In the genomic region with DNA sequence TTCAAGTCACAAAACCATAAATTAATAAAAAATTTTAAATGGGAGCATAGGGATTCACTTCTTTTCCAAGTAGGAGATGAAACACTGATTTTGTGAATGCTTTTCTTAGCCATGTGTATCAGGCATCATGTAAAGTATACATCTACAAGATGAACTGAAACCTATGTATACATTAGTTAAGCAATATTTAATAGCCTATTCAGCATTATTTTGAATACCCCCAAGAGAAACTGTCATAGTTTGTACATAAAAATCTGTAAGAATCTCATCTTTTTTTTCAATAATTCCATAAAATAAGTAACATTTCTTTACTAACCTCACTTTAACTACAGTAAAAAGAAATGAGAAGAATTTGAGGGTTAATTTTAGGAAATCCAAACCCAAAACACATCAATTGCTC, we compare ENCODE assay signal across 21 cellular contexts.
DNase-seq lines count a peak whose midpoint lies in the region; ATAC-seq, FAIRE-seq and TF ChIP-seq lines count a peak whose summit lies in the region.
"Had no signal": no experiment of that assay in that cellular context is flagged by ENCODE, and none has a peak within 500 bp of the region (broad histone marks: within the 10 kb centered on the region; RNA-seq: fewer than 3 reads in every experiment).

No MANE protein-coding gene starts in this region.

- no peak overlapping the region for H2AK9ac ChIP-seq in IMR-90 (replicated peaks; ENCODE audit: low read depth, low read length, poor library complexity)

- TF ChIP-seq CTCF in HepG2 (CRISPR knock-in tag; IDR thresholded peaks at IDR 0.05) (no peak), right lobe of liver (IDR thresholded peaks at IDR 0.05) (no peak), IMR-90 (conservative IDR thresholded peaks at IDR 0.05; ENCODE audit: low read depth, low read length) (no peak), K562 (IDR thresholded peaks at IDR 0.05 in 2 of 3, conservative IDR thresholded peaks at IDR 0.05 in 1 of 3; ENCODE audit: insufficient read depth in 2 of 3, low read depth in 1 of 3, low read length in 3 of 3) (no peak)

- H2AFZ ChIP-seq in HepG2 (ENCODE audit: low read length): no peak overlapping the region
- no peak overlapping the region for H2AFZ ChIP-seq in IMR-90 (replicated peaks; ENCODE audit: low read length, poor library complexity)
- H2AFZ ChIP-seq in K562 (ENCODE audit: low read depth, low read length): no peak overlapping the region

- TF ChIP-seq POLR2A in HepG2 (IDR thresholded peaks at IDR 0.05; ENCODE audit: insufficient read depth in 1 of 2, low read depth in 2 of 2, low read length in 2 of 2): no peak
- no peak for TF ChIP-seq POLR2A in right lobe of liver (IDR thresholded peaks at IDR 0.05)
- no peak for TF ChIP-seq POLR2A in IMR-90 (IDR thresholded peaks at IDR 0.05; ENCODE audit: low read depth, low read length)
- no peak for TF ChIP-seq POLR2A in K562 (conservative IDR thresholded peaks at IDR 0.05)

- H3K14ac ChIP-seq in IMR-90 (replicated peaks; ENCODE audit: low read depth, low read length): no peak overlapping the region

- no peaks in the 10 kb centered on the region for H3K9me1 ChIP-seq in IMR-90 (ENCODE audit: insufficient read depth, low read length)
- H3K9me1 ChIP-seq in K562 (ENCODE audit: control insufficient read depth, insufficient read depth, low read length): no peaks in the 10 kb centered on the region

- no peaks in the 10 kb centered on the region for H3K27me3 ChIP-seq in HepG2 (ENCODE audit: control insufficient read depth in 1 of 2, insufficient read depth in 2 of 2, low read length in 2 of 2)
- no peaks in the 10 kb centered on the region for H3K27me3 ChIP-seq in right lobe of liver
- H3K27me3 ChIP-seq in IMR-90 (ENCODE audit: control insufficient read depth, insufficient read depth, low read length): no peaks in the 10 kb centered on the region
- no peaks in the 10 kb centered on the region for H3K27me3 ChIP-seq in K562 (ENCODE audit: control insufficient read depth in 2 of 2, insufficient read depth in 2 of 2, low read length in 2 of 2)
- H3K27me3 ChIP-seq: BE2C, BLaER1 had no signal

- FAIRE-seq in HepG2 (lab: Jason Lieb, UNC) (no peak), K562 (lab: Jason Lieb, UNC) (no peak)
- FAIRE-seq: G401.6, GM12891, GM19239 had no signal

- no peaks in the 10 kb centered on the region for H3K9me3 ChIP-seq in HepG2 (ENCODE audit: low read length)
- H3K9me3 ChIP-seq in right lobe of liver: no peaks in the 10 kb centered on the region
- H3K9me3 ChIP-seq in IMR-90 (ENCODE audit: control insufficient read depth, insufficient read depth, low read length): no peaks in the 10 kb centered on the region
- no peaks in the 10 kb centered on the region for H3K9me3 ChIP-seq in K562 (replicated peaks; ENCODE audit: control insufficient read depth, insufficient read depth, low read depth, low read length)
- H3K9me3 ChIP-seq: BE2C, BLaER1 had no signal

- POLR2A ChIA-PET in HepG2 (lab: Yijun Ruan, JAX): no interaction called here
- POLR2A ChIA-PET in IMR-90 (lab: Charles Lee; ENCODE audit: unreplicated experiment): no interaction called here
- POLR2A ChIA-PET in K562 (lab: Yijun Ruan, JAX): no interaction called here

- no peak overlapping the region for H3K23ac ChIP-seq in IMR-90 (ENCODE audit: low read depth, low read length)

- H3K4me3 ChIP-seq in HepG2 (replicated peaks in 1 of 3; ENCODE audit: insufficient read depth in 1 of 3, low read depth in 2 of 3, low read length in 3 of 3) (no peak overlapping the region), right lobe of liver (no peak overlapping the region), IMR-90 (ENCODE audit: insufficient read depth, low read depth, low read length) (no peak overlapping the region), K562 (no peak overlapping the region)
- H3K4me3 ChIP-seq: BLaER1 had no signal

- H3K27ac ChIP-seq in HepG2 (ENCODE audit: extremely low read length, insufficient read depth, low read length): no peak overlapping the region
- H3K27ac ChIP-seq in right lobe of liver: no peak overlapping the region
- no peak overlapping the region for H3K27ac ChIP-seq in IMR-90 (ENCODE audit: insufficient read depth, low read length)
- H3K27ac ChIP-seq in K562 (ENCODE audit: extremely low read depth, low read depth, low read length): no peak overlapping the region
- H3K27ac ChIP-seq: 22Rv1, BLaER1 had no signal

- no peak overlapping the region for H2BK20ac ChIP-seq in IMR-90 (ENCODE audit: low read depth, low read length)

- no peak overlapping the region for H2AK5ac ChIP-seq in IMR-90 (ENCODE audit: low read depth, low read length)

- no peaks in the 10 kb centered on the region for H3K79me1 ChIP-seq in IMR-90 (ENCODE audit: low read depth in 1 of 2, low read length in 2 of 2)

- dilution Hi-C loops in IMR-90 (cut with HindIII; ENCODE audit: low sequenced_read_pairs, unreplicated experiment): no loop called here

- H4K91ac ChIP-seq in IMR-90 (ENCODE audit: insufficient read depth, low read depth, low read length): no peak overlapping the region

- H3K4me2 ChIP-seq in HepG2 (ENCODE audit: low read depth, low read length) (no peak overlapping the region), IMR-90 (ENCODE audit: low read depth, low read length) (no peak overlapping the region), K562 (ENCODE audit: insufficient read depth, low read length) (no peak overlapping the region)

- H2BK5ac ChIP-seq in IMR-90 (ENCODE audit: low read depth, low read length, poor library complexity, severe bottlenecking): no peak overlapping the region

- DNase-seq in HepG2 (ENCODE audit: low spot score) (no peak), right lobe of liver (no peak), IMR-90 (no peak), K562 (ENCODE audit: extremely low read depth in 1 of 4, low spot score in 3 of 4) (no peak), NCI-H2029 (lab: John Stamatoyannopoulos, UW) (no peak), epidermal melanocyte (ENCODE audit: insufficient read length, low spot score) (no peak), midbrain (lab: John Stamatoyannopoulos, UW) (no peak)
- DNase-seq: ACHN; BE2C; C1 segment of cervical spinal cord; CD4-positive, alpha-beta memory T cell; CD4-positive, CD25-positive, alpha-beta regulatory T cell; CD8-positive, alpha-beta memory T cell; COR-L47; DMS79 treated with DMSO at 0.1 percent for 48 hours; GF-D8 had no signal

- no peak overlapping the region for H2BK120ac ChIP-seq in IMR-90 (ENCODE audit: low read depth, low read length)

- H3K36me3 ChIP-seq in HepG2 (replicated peaks in 1 of 2; ENCODE audit: control insufficient read depth in 1 of 2, insufficient read depth in 2 of 2, low read length in 2 of 2) (no peaks in the 10 kb centered on the region), right lobe of liver (no peaks in the 10 kb centered on the region), IMR-90 (ENCODE audit: control insufficient read depth, insufficient read depth, low read length) (no peaks in the 10 kb centered on the region), K562 (ENCODE audit: control insufficient read depth, insufficient read depth, low read length) (no peaks in the 10 kb centered on the region)
- H3K36me3 ChIP-seq: BE2C, BLaER1 had no signal

- no peak overlapping the region for H3K4ac ChIP-seq in IMR-90 (ENCODE audit: low read depth, low read length)

- ATAC-seq in HepG2 (no peak), right lobe of liver (no peak), IMR-90 (ENCODE audit: low read depth) (no peak), K562 (no peak)

- in situ Hi-C loops in HepG2 (cut with HindIII; ENCODE audit: extremely low pct_ligation_motif_present, low pct_unique_long_range_greater_than_20kb): no loop called here
- in situ Hi-C loops in IMR-90 (cut with MboI; ENCODE audit: low sequenced_read_pairs): no loop called here
- in situ Hi-C loops in K562 (cut with MboI): no loop called here

- H2BK15ac ChIP-seq in IMR-90 (ENCODE audit: low read depth, low read length): no peak overlapping the region

- CTCF ChIA-PET in HepG2 (lab: Yijun Ruan, JAX; ENCODE audit: low intra/inter-chr PET ratio, low total read pairs) (no interaction called here), IMR-90 (lab: Yijun Ruan, JAX) (no interaction called here), K562 (lab: Yijun Ruan, JAX; ENCODE audit: low intra/inter-chr PET ratio) (no interaction called here)

- TF ChIP-seq EP300 in HepG2 (IDR thresholded peaks at IDR 0.05; ENCODE audit: low read depth in 2 of 2, low read length in 2 of 2) (no peak), HepG2 (CRISPR knock-in tag; IDR thresholded peaks at IDR 0.05; ENCODE audit: borderline replicate concordance) (no peak), K562 (IDR thresholded peaks at IDR 0.05; ENCODE audit: low read length) (no peak)

- intact Hi-C loops in HepG2 (cut with micrococcal nuclease; ENCODE audit: unreplicated experiment): no loop called here
- intact Hi-C loops in right lobe of liver (cut with DNase I): no loop called here
- intact Hi-C loops in IMR-90 (cut with micrococcal nuclease): no loop called here
- intact Hi-C loops in K562 (cut with micrococcal nuclease): no loop called here

- no peak overlapping the region for H4K8ac ChIP-seq in IMR-90 (ENCODE audit: low read depth in 2 of 2, low read length in 2 of 2)

- TF ChIP-seq RAD21 in HepG2 (CRISPR knock-in tag; IDR thresholded peaks at IDR 0.05) (no peak), IMR-90 (IDR thresholded peaks at IDR 0.05; ENCODE audit: low read length) (no peak), K562 (CRISPR knock-in tag; conservative IDR thresholded peaks at IDR 0.05 in 1 of 2, IDR thresholded peaks at IDR 0.05 in 1 of 2) (no peak)

- H4K20me1 ChIP-seq in HepG2 (ENCODE audit: insufficient read depth, low read length) (no peaks in the 10 kb centered on the region), IMR-90 (ENCODE audit: insufficient read depth, low read length) (no peaks in the 10 kb centered on the region), K562 (replicated peaks; ENCODE audit: control insufficient read depth, insufficient read depth, low read length) (no peaks in the 10 kb centered on the region)
- H4K20me1 ChIP-seq: BLaER1 had no signal

- no TSS peak for BruUV-seq in HepG2 (replicated peaks; lab: Mats Ljungman, UMichigan)
- no TSS peak for BruUV-seq in IMR-90 (replicated peaks; lab: Mats Ljungman, UMichigan)
- no TSS peak for BruUV-seq in K562 (replicated peaks; lab: Mats Ljungman, UMichigan)

- no peak overlapping the region for H3K9ac ChIP-seq in HepG2 (ENCODE audit: insufficient read depth, low read depth, low read length)
- no peak overlapping the region for H3K9ac ChIP-seq in IMR-90 (ENCODE audit: low read depth, low read length)
- no peak overlapping the region for H3K9ac ChIP-seq in K562 (ENCODE audit: insufficient read depth in 1 of 2, low read depth in 2 of 2, low read length in 2 of 2)
- H3K9ac ChIP-seq: BLaER1 had no signal

- H4K5ac ChIP-seq in IMR-90 (ENCODE audit: low read depth, low read length): no peak overlapping the region

- H3K4me1 ChIP-seq in HepG2 (ENCODE audit: insufficient read depth, low read length) (no peaks in the 10 kb centered on the region), right lobe of liver (no peaks in the 10 kb centered on the region), IMR-90 (ENCODE audit: control insufficient read depth, insufficient read depth, low read length) (no peaks in the 10 kb centered on the region), K562 (replicated peaks in 1 of 2; ENCODE audit: control insufficient read depth in 2 of 2, insufficient read depth in 2 of 2, low read length in 2 of 2) (no peaks in the 10 kb centered on the region)
- H3K4me1 ChIP-seq: BE2C had no signal

- H3K56ac ChIP-seq in IMR-90 (ENCODE audit: extremely low read depth, insufficient read depth, low read length): no peak overlapping the region

- no peaks in the 10 kb centered on the region for H3K79me2 ChIP-seq in HepG2 (ENCODE audit: insufficient read depth, low read length)
- no peaks in the 10 kb centered on the region for H3K79me2 ChIP-seq in K562 (ENCODE audit: control insufficient read depth, insufficient read depth, low read length)

- no peak overlapping the region for H3K18ac ChIP-seq in IMR-90 (ENCODE audit: low read depth, low read length)
